In the genomic region with DNA sequence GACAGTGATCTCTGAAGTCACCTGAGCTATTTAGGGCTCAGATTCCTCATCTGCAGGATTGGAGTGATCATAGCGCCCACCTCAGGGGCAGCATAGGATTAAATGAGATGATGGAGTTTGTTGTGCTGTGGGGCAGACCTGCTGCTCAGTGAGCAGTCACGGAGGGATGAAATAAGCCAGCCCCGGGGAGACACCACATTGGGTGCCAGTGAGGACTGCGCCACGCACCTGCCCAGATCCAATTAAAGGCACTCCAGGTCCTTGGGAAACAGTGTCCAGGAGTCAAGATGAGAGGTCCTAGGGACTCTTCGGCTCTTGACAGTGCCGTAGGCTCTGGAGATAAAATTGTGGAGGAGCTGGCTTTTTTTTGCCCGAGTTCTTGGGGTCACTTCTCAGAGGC, we compare ENCODE assay signal across 28 cellular contexts.
"Had no signal": no experiment of that assay in that cellular context is flagged by ENCODE, and none has a peak within 500 bp of the region (broad histone marks: within the 10 kb centered on the region; RNA-seq: fewer than 3 reads in every experiment).

No MANE protein-coding gene starts in this region.

- H3K9me3 Mint-ChIP-seq: activated CD4-positive, alpha-beta memory T cell treated with anti-CD3 and anti-CD28 coated beads for 36 hours; activated naive CD8-positive, alpha-beta T cell treated with anti-CD3 and anti-CD28 coated beads for 36 hours; activated T-cell treated with anti-CD3 and anti-CD28 coated beads, Interleukin-2, amount 50 U/mL, for 4 hours; activated T-helper 1 cell treated with anti-CD3 and anti-CD28 coated beads, Interleukin-12 subunit alpha, Interleukin-12 subunit beta, Interleukin-2, Interleukin-4 antibody, amounts not matched to agents 30 ng/mL and 10 ng/mL and 1 ng/mL, durations not matched to agents 14 hours and 24 hours and 36 hours; T-helper 1 cell treated with Interleukin-12 subunit alpha and Interleukin-12 subunit beta and Interleukin-4 antibody, amounts not matched to agents 30 μg/mL and 1 μg/mL, for 36 hours; T-helper 2 cell treated with Interferon-gamma antibody and Interleukin-4, amounts not matched to agents 5 μg/mL and 100 μg/mL, for 36 hours had no signal

- H3K36me3 ChIP-seq: SJSA1 had no signal

- DNase-seq: activated CD4-positive, alpha-beta memory T cell treated with anti-CD3 and anti-CD28 coated beads for 36 hours; activated CD4-positive, alpha-beta T cell treated with anti-CD3 and anti-CD28 coated beads for 4 hours; activated CD4-positive, alpha-beta T cell treated with anti-CD3 and anti-CD28 coated beads, Interleukin-2, amount 50 U/mL, for 1 hour; activated CD4-positive, CD25-positive, alpha-beta regulatory T cell treated with anti-CD3 and anti-CD28 coated beads, Interleukin-2, amount 50 U/mL, for 72 hours; activated CD8-positive, alpha-beta memory T cell treated with anti-CD3 and anti-CD28 coated beads for 24 hours; activated CD8-positive, alpha-beta memory T cell treated with anti-CD3 and anti-CD28 coated beads, Interleukin-2, amount 10 ng/mL, durations not matched to agents 7 days and 5 days; activated naive CD4-positive, alpha-beta T cell; activated naive CD4-positive, alpha-beta T cell treated with anti-CD3 and anti-CD28 coated beads, Interleukin-2, amount 50 U/mL, for 16 hours; activated naive CD8-positive, alpha-beta T cell treated with anti-CD3 and anti-CD28 coated beads for 36 hours; activated T-cell treated with anti-CD3 and anti-CD28 coated beads, Interleukin-2, amount 50 U/mL, for 4 hours; amniotic stem cell; MM.1S; MV-4-11; NCI-H1092; NCI-H1436 treated with DMSO at 0.1 percent for 48 hours; NCI-H1694 treated with DMSO at 0.1 percent for 48 hours; NCI-H2029; NCI-H345; NCI-H524 treated with DMSO at 0.1 percent for 48 hours; SHP77 treated with DMSO at 0.1 percent for 48 hours; SK-N-SH had no signal

- H3K27me3 ChIP-seq: cardiac muscle cell, SJSA1 had no signal

- H3K36me3 Mint-ChIP-seq: activated CD4-positive, alpha-beta memory T cell treated with anti-CD3 and anti-CD28 coated beads for 36 hours; activated CD8-positive, alpha-beta memory T cell treated with anti-CD3 and anti-CD28 coated beads, Interleukin-2, amount 10 ng/mL, durations not matched to agents 7 days and 5 days; activated naive CD8-positive, alpha-beta T cell treated with anti-CD3 and anti-CD28 coated beads for 36 hours had no signal

- H3K27me3 Mint-ChIP-seq: activated CD8-positive, alpha-beta memory T cell treated with anti-CD3 and anti-CD28 coated beads, Interleukin-2, amount 10 ng/mL, durations not matched to agents 7 days and 5 days; activated naive CD8-positive, alpha-beta T cell treated with anti-CD3 and anti-CD28 coated beads for 36 hours had no signal

- H3K27ac ChIP-seq: cardiac muscle cell, KMS-11, SJSA1 had no signal

- H3K27ac Mint-ChIP-seq: activated CD4-positive, alpha-beta memory T cell treated with anti-CD3 and anti-CD28 coated beads for 36 hours; activated CD8-positive, alpha-beta memory T cell treated with anti-CD3 and anti-CD28 coated beads, Interleukin-2, amount 10 ng/mL, durations not matched to agents 7 days and 5 days; activated naive CD8-positive, alpha-beta T cell treated with anti-CD3 and anti-CD28 coated beads for 36 hours; activated T-helper 1 cell treated with anti-CD3 and anti-CD28 coated beads, Interleukin-12 subunit alpha, Interleukin-12 subunit beta, Interleukin-2, Interleukin-4 antibody, amounts not matched to agents 30 ng/mL and 10 ng/mL and 1 ng/mL, durations not matched to agents 14 hours and 24 hours and 36 hours; T-helper 1 cell treated with Interleukin-12 subunit alpha and Interleukin-12 subunit beta and Interleukin-4 antibody, amounts not matched to agents 30 μg/mL and 1 μg/mL, for 36 hours; T-helper 2 cell treated with Interferon-gamma antibody and Interleukin-4, amounts not matched to agents 5 μg/mL and 100 μg/mL, for 36 hours had no signal

- H3K4me3 ChIP-seq: cardiac muscle cell, SJSA1 had no signal

- ATAC-seq: activated CD8-positive, alpha-beta memory T cell treated with anti-CD3 and anti-CD28 coated beads, Interleukin-2, amount 10 ng/mL, durations not matched to agents 7 days and 5 days; activated T-cell treated with anti-CD3 and anti-CD28 coated beads, Interleukin-2, amount 50 U/mL, for 4 hours; Panc1 had no signal

- H3K4me3 Mint-ChIP-seq: activated CD4-positive, alpha-beta memory T cell treated with anti-CD3 and anti-CD28 coated beads for 36 hours; activated CD8-positive, alpha-beta memory T cell treated with anti-CD3 and anti-CD28 coated beads, Interleukin-2, amount 10 ng/mL, durations not matched to agents 7 days and 5 days; activated naive CD8-positive, alpha-beta T cell treated with anti-CD3 and anti-CD28 coated beads for 36 hours; activated T-cell treated with anti-CD3 and anti-CD28 coated beads, Interleukin-2, amount 50 U/mL, for 4 hours; activated T-helper 1 cell treated with anti-CD3 and anti-CD28 coated beads, Interleukin-12 subunit alpha, Interleukin-12 subunit beta, Interleukin-2, Interleukin-4 antibody, amounts not matched to agents 30 ng/mL and 10 ng/mL and 1 ng/mL, durations not matched to agents 14 hours and 24 hours and 36 hours; T-helper 1 cell treated with Interleukin-12 subunit alpha and Interleukin-12 subunit beta and Interleukin-4 antibody, amounts not matched to agents 30 μg/mL and 1 μg/mL, for 36 hours; T-helper 2 cell treated with Interferon-gamma antibody and Interleukin-4, amounts not matched to agents 5 μg/mL and 100 μg/mL, for 36 hours had no signal

- H3K9ac ChIP-seq: KMS-11, SK-N-SH had no signal

- H3K4me1 Mint-ChIP-seq: activated CD8-positive, alpha-beta memory T cell treated with anti-CD3 and anti-CD28 coated beads, Interleukin-2, amount 10 ng/mL, durations not matched to agents 7 days and 5 days; activated naive CD8-positive, alpha-beta T cell treated with anti-CD3 and anti-CD28 coated beads for 36 hours had no signal

- H3K9me3 ChIP-seq: SJSA1, SK-N-SH had no signal
